7 cellular contexts compared by ENCODE assay signal in genomic region chr18:46324556-46324955, GRCh38.
A peak's percentile ranks its signal among the peaks of the same experiment; 100 is the strongest.
DNase-seq lines count a peak whose midpoint lies in the region; TF ChIP-seq lines count a peak whose summit lies in the region.

No MANE protein-coding gene starts in this region.

- H3K4me2 ChIP-seq in mesenchymal stem cell (ENCODE audit: low read length, poor library complexity, severe bottlenecking), result no peak overlapping the region

- 61% methylated on average over 1 of the region's 1 CpG for WGBS in mesenchymal stem cell
- WGBS in endodermal cell (ENCODE audit: insufficient coverage in 1 of 2, insufficient read length in 1 of 2), 2 experiments, result 82% methylated on average over 1 of the region's 1 CpG; no CpG with 5 or more reads in 1 of the 2 experiments

- intact Hi-C loops in tibial artery (cut with DNase I; ENCODE audit: low total_unique reads), result no loop called here

- no peak overlapping the region for H3K4ac ChIP-seq in mesenchymal stem cell (ENCODE audit: low read depth in 1 of 2, low read length in 2 of 2)

- H4K8ac ChIP-seq in mesenchymal stem cell (ENCODE audit: low read length), result no peak overlapping the region

- H3K9me3 Mint-ChIP-seq in endodermal cell, result no peaks in the 10 kb centered on the region

- peak; percentile 21 for DNase-seq in GM12865 (ENCODE audit: low read depth)
- DNase-seq in NCI-H2107 (lab: John Stamatoyannopoulos, UW), result peak; percentile 38
- peak; percentile 55 for DNase-seq in astrocyte of the hippocampus (ENCODE audit: low read depth, low spot score)
- DNase-seq in mesenchymal stem cell, result peak; percentile 42
- DNase-seq in stimulated activated CD4-positive, alpha-beta T cell treated with anti-CD3 and anti-CD28 coated beads, Interleukin-4, amount 100 ng/mL, for 4 hours, result no peak
- DNase-seq in tibial artery, result no peak
- DNase-seq in endodermal cell, result no peak

- no peak overlapping the region for H3K9ac ChIP-seq in mesenchymal stem cell (ENCODE audit: low read length)
- H3K9ac ChIP-seq in endodermal cell (ENCODE audit: extremely low read depth, low read length, poor library complexity, severe bottlenecking), result no peak overlapping the region

- no peaks in the 10 kb centered on the region for H3K27me3 Mint-ChIP-seq in endodermal cell (ENCODE audit: insufficient read depth)

- H2BK12ac ChIP-seq in mesenchymal stem cell (ENCODE audit: low read length in 2 of 2), result no peak overlapping the region

- H3K4me3 Mint-ChIP-seq in endodermal cell, result no peak overlapping the region

- H3K27ac ChIP-seq in mesenchymal stem cell (ENCODE audit: low read length, poor library complexity, severe bottlenecking) (no peak overlapping the region), tibial artery (no peak overlapping the region), endodermal cell (ENCODE audit: low read depth, low read length) (no peak overlapping the region)

- no peak overlapping the region for H3K4me3 ChIP-seq in GM12865 (ENCODE audit: low read depth, low read length)
- H3K4me3 ChIP-seq in mesenchymal stem cell (ENCODE audit: insufficient read depth in 1 of 2, low read depth in 1 of 2, low read length in 2 of 2), result no peak overlapping the region
- H3K4me3 ChIP-seq in tibial artery, result no peak overlapping the region
- no peak overlapping the region for H3K4me3 ChIP-seq in endodermal cell (ENCODE audit: low read length)

- H2AK5ac ChIP-seq in mesenchymal stem cell (ENCODE audit: low read length, severe bottlenecking), result no peak overlapping the region

- no peak overlapping the region for H4K91ac ChIP-seq in mesenchymal stem cell (ENCODE audit: low read length)

- H3K23ac ChIP-seq in mesenchymal stem cell (ENCODE audit: low read length in 2 of 2), result no peak overlapping the region

- TF ChIP-seq CTCF in GM12865 (IDR thresholded peaks at IDR 0.05; ENCODE audit: insufficient read depth, low read depth, low read length, missing control alignments) (no peak), tibial artery (IDR thresholded peaks at IDR 0.05) (no peak), endodermal cell (conservative IDR thresholded peaks at IDR 0.05) (no peak)

- H2BK120ac ChIP-seq in mesenchymal stem cell (ENCODE audit: low read depth, low read length), result no peak overlapping the region

- H3K27me3 ChIP-seq in mesenchymal stem cell (ENCODE audit: control insufficient read depth in 1 of 2, insufficient read depth in 1 of 2, low read length in 2 of 2) (peaks cover 0 to 7% of the 10 kb centered on the region in 2 experiments), tibial artery (no peaks in the 10 kb centered on the region), endodermal cell (ENCODE audit: control insufficient read depth, insufficient read depth, low read length, poor library complexity, severe bottlenecking) (no peaks in the 10 kb centered on the region)

- H2BK15ac ChIP-seq in mesenchymal stem cell (ENCODE audit: low read depth, poor library complexity, severe bottlenecking), result no peak overlapping the region

- no peaks in the 10 kb centered on the region for H3K79me1 ChIP-seq in mesenchymal stem cell (replicated peaks; ENCODE audit: low read length, poor library complexity, severe bottlenecking)

- no peaks in the 10 kb centered on the region for H3K36me3 ChIP-seq in mesenchymal stem cell (ENCODE audit: control insufficient read depth in 1 of 2, insufficient read depth in 2 of 2, low read depth in 1 of 2, low read length in 2 of 2)
- H3K36me3 ChIP-seq in tibial artery, result no peaks in the 10 kb centered on the region
- H3K36me3 ChIP-seq in endodermal cell (ENCODE audit: control insufficient read depth, insufficient read depth, low read length), result no peaks in the 10 kb centered on the region

- H2BK5ac ChIP-seq in mesenchymal stem cell (ENCODE audit: low read depth, low read length, poor library complexity, severe bottlenecking), result no peak overlapping the region

- no peak overlapping the region for H3K18ac ChIP-seq in mesenchymal stem cell (ENCODE audit: low read depth in 1 of 2, low read length in 2 of 2)

- H3K27ac Mint-ChIP-seq in endodermal cell, result no peak overlapping the region

- no peak overlapping the region for H2AFZ ChIP-seq in mesenchymal stem cell (ENCODE audit: low read depth, low read length)

- no peaks in the 10 kb centered on the region for H3K9me3 ChIP-seq in mesenchymal stem cell (ENCODE audit: control insufficient read depth, low read length)
- H3K9me3 ChIP-seq in tibial artery, result no peaks in the 10 kb centered on the region
- H3K9me3 ChIP-seq in endodermal cell (ENCODE audit: control insufficient read depth, low read length), result no peaks in the 10 kb centered on the region

- no peak overlapping the region for H3K14ac ChIP-seq in mesenchymal stem cell (ENCODE audit: low read length in 2 of 2)

- peaks cover 20% of the 10 kb centered on the region for H3K4me1 Mint-ChIP-seq in endodermal cell

- peaks cover 22% of the 10 kb centered on the region for H3K4me1 ChIP-seq in mesenchymal stem cell (ENCODE audit: control insufficient read depth, insufficient read depth, low read depth, low read length)
- H3K4me1 ChIP-seq in tibial artery, result no peaks in the 10 kb centered on the region
- peaks cover 4% of the 10 kb centered on the region for H3K4me1 ChIP-seq in endodermal cell (ENCODE audit: control insufficient read depth, insufficient read depth, low read length)

- no peaks in the 10 kb centered on the region for H3K36me3 Mint-ChIP-seq in endodermal cell (ENCODE audit: low read depth)

Comparison
In these comparisons a context has a peak if more than half of its experiments do, and no peak if none do; other contexts are left out.
1. DNase-seq: peak in GM12865 (single experiment), NCI-H2107 (single experiment), astrocyte of the hippocampus (single experiment) and mesenchymal stem cell (single experiment); none in stimulated activated CD4-positive, alpha-beta T cell treated with anti-CD3 and anti-CD28 coated beads, Interleukin-4, amount 100 ng/mL, for 4 hours (0 of 2), tibial artery (0 of 2) and endodermal cell (single experiment).